In the genomic region with DNA sequence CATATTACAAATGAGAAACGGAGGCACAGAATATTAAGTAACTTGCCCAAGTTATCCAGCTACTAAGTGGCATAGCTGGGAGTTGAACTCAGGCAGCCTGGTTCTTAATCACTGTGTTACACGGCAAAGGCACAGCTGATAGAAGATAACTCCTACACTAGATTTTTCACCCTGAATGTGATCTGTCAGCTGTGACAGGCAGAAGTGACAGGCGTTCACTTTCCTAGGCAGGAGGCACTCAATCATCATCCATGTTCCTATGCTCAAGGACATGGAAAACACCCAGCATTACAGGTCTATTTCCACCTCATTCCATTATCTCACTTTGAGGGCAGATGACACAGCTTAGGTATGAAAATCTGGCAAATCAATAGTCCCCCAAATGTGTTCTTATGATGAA, we compare ENCODE assay signal across 1 cellular context.
TF ChIP-seq lines count a peak whose summit lies in the region.

No MANE protein-coding gene starts in this region.

TF ChIP-seq in K562, 482 proteins besides CTCF, POLR2A, EP300 and RAD21:
- TF ChIP-seq, protein P1, sequence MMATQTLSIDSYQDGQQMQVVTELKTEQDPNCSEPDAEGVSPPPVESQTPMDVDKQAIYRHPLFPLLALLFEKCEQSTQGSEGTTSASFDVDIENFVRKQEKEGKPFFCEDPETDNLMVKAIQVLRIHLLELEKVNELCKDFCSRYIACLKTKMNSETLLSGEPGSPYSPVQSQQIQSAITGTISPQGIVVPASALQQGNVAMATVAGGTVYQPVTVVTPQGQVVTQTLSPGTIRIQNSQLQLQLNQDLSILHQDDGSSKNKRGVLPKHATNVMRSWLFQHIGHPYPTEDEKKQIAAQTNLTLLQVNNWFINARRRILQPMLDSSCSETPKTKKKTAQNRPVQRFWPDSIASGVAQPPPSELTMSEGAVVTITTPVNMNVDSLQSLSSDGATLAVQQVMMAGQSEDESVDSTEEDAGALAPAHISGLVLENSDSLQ (IDR thresholded peaks at IDR 0.05): peak; percentile 71
- TF ChIP-seq ZKSCAN8 (CRISPR knock-in tag; IDR thresholded peaks at IDR 0.05) (no peak), PHTF2 (CRISPR knock-in tag; IDR thresholded peaks at IDR 0.05) (no peak), ATF7 (IDR thresholded peaks at IDR 0.05) (no peak), HDAC8 (tag; IDR thresholded peaks at IDR 0.05) (no peak), NCOA1 (IDR thresholded peaks at IDR 0.05; ENCODE audit: low read depth) (no peak), BRCA1 (IDR thresholded peaks at IDR 0.05) (no peak), BRCA1 (CRISPR knock-in tag; IDR thresholded peaks at IDR 0.05) (no peak), SIN3A (IDR thresholded peaks at IDR 0.05; ENCODE audit: borderline replicate concordance in 2 of 2, control insufficient read depth in 1 of 2, low read depth in 2 of 2, low read length in 2 of 2) (no peak), ZNF785 (CRISPR knock-in tag; IDR thresholded peaks at IDR 0.05) (no peak), MEIS2 (IDR thresholded peaks at IDR 0.05; ENCODE audit: partially characterized antibody) (peak; percentile 74), RBM22 (IDR thresholded peaks at IDR 0.05; ENCODE audit: low read depth, low read length, poor library complexity, severe bottlenecking) (no peak), L3MBTL2 (IDR thresholded peaks at IDR 0.05) (no peak), ZNF347 (CRISPR knock-in tag; IDR thresholded peaks at IDR 0.05; ENCODE audit: low read depth) (no peak), ZFP1 (CRISPR knock-in tag; IDR thresholded peaks at IDR 0.05) (no peak)
- TF ChIP-seq, protein P2, sequence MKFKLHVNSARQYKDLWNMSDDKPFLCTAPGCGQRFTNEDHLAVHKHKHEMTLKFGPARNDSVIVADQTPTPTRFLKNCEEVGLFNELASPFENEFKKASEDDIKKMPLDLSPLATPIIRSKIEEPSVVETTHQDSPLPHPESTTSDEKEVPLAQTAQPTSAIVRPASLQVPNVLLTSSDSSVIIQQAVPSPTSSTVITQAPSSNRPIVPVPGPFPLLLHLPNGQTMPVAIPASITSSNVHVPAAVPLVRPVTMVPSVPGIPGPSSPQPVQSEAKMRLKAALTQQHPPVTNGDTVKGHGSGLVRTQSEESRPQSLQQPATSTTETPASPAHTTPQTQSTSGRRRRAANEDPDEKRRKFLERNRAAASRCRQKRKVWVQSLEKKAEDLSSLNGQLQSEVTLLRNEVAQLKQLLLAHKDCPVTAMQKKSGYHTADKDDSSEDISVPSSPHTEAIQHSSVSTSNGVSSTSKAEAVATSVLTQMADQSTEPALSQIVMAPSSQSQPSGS (CRISPR knock-in tag; IDR thresholded peaks at IDR 0.05): no peak
- TF ChIP-seq, protein P3, sequence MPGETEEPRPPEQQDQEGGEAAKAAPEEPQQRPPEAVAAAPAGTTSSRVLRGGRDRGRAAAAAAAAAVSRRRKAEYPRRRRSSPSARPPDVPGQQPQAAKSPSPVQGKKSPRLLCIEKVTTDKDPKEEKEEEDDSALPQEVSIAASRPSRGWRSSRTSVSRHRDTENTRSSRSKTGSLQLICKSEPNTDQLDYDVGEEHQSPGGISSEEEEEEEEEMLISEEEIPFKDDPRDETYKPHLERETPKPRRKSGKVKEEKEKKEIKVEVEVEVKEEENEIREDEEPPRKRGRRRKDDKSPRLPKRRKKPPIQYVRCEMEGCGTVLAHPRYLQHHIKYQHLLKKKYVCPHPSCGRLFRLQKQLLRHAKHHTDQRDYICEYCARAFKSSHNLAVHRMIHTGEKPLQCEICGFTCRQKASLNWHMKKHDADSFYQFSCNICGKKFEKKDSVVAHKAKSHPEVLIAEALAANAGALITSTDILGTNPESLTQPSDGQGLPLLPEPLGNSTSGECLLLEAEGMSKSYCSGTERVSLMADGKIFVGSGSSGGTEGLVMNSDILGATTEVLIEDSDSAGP (CRISPR knock-in tag; IDR thresholded peaks at IDR 0.05): no peak
- TF ChIP-seq, protein P4, sequence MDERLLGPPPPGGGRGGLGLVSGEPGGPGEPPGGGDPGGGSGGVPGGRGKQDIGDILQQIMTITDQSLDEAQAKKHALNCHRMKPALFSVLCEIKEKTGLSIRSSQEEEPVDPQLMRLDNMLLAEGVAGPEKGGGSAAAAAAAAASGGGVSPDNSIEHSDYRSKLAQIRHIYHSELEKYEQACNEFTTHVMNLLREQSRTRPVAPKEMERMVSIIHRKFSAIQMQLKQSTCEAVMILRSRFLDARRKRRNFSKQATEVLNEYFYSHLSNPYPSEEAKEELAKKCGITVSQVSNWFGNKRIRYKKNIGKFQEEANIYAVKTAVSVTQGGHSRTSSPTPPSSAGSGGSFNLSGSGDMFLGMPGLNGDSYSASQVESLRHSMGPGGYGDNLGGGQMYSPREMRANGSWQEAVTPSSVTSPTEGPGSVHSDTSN (CRISPR knock-in tag; IDR thresholded peaks at IDR 0.05; ENCODE audit: low read depth): no peak
- TF ChIP-seq, protein P4 (tag; conservative IDR thresholded peaks at IDR 0.05; ENCODE audit: low read depth): peak; percentile 79
